ENCODE assay signal across 16 cellular contexts in the genomic region with DNA sequence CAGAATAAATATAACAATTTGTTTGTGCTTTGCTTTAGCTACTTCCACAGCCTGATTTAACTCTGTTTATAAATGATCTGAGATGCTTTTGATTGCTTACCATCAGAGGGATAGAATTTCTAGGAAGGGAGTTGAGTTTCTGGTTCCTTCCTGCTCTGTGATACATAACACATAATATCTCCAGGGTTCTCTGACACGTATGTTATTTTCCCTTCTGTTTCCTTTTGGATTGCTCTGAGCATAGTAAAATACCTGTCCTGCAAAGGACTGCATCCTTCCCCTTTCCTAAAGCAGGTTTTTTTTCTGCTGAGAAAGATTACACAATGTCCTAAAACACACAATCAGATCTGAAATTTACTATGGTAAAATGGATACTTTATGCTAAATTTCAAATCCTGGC.
DNase-seq lines count a peak whose midpoint lies in the region; ATAC-seq and TF ChIP-seq lines count a peak whose summit lies in the region.
"Had no signal": no experiment of that assay in that cellular context is flagged by ENCODE, and none has a peak within 500 bp of the region (broad histone marks: within the 10 kb centered on the region; RNA-seq: fewer than 3 reads in every experiment).

No MANE protein-coding gene starts in this region.

- ATAC-seq in activated T-cell treated with anti-CD3 and anti-CD28 coated beads, Interleukin-2, amount 50 U/mL, for 72 hours (replicated peaks in 1 of 2) = no peak
- ATAC-seq: natural killer cell had no signal

- H3K36me3 Mint-ChIP-seq in activated T-cell treated with anti-CD3 and anti-CD28 coated beads, Interleukin-2, amount 50 U/mL, for 72 hours (ENCODE audit: insufficient read depth in 2 of 2) = no peaks in the 10 kb centered on the region
- peaks cover 5% of the 10 kb centered on the region for H3K36me3 Mint-ChIP-seq in mesothelial cell of epicardium
- H3K36me3 Mint-ChIP-seq: natural killer cell had no signal

- intact Hi-C loops in tibial artery (cut with DNase I; ENCODE audit: low total_unique reads) = loop anchor here (5.0 kb wide), 1 partner anchor 57 kb away; no protein-coding TSS in a partner anchor
- intact Hi-C loops in prostate gland (cut with DNase I) = no loop called here

- H3K27me3 ChIP-seq in tibial artery (no peaks in the 10 kb centered on the region), prostate gland (replicated peaks; ENCODE audit: insufficient read depth) (no peaks in the 10 kb centered on the region)
- no peaks in the 10 kb centered on the region for H3K27me3 ChIP-seq in effector memory CD4-positive, alpha-beta T cell (replicated peaks; ENCODE audit: control insufficient read depth, insufficient read depth, low read length, poor library complexity, severe bottlenecking)
- H3K27me3 ChIP-seq: adrenal gland had no signal

- no peaks in the 10 kb centered on the region for H3K9me3 ChIP-seq in tibial artery
- H3K9me3 ChIP-seq in prostate gland = no peaks in the 10 kb centered on the region
- H3K9me3 ChIP-seq in effector memory CD4-positive, alpha-beta T cell (ENCODE audit: control insufficient read depth, low read length) = no peaks in the 10 kb centered on the region
- H3K9me3 ChIP-seq: adrenal gland had no signal

- WGBS in prostate gland = 17% methylated on average over 1 of the region's 1 CpG

- H3K9me3 Mint-ChIP-seq in activated T-cell treated with anti-CD3 and anti-CD28 coated beads, Interleukin-2, amount 50 U/mL, for 72 hours = no peaks in the 10 kb centered on the region
- H3K9me3 Mint-ChIP-seq in mesothelial cell of epicardium = peaks cover 4% of the 10 kb centered on the region
- H3K9me3 Mint-ChIP-seq: activated CD4-positive, alpha-beta T cell treated with anti-CD3 and anti-CD28 coated beads, Interleukin-2, amount 10 ng/mL, durations not matched to agents 7 days and 5 days; natural killer cell had no signal

- H3K4me1 ChIP-seq in tibial artery (peaks cover 0 to 64% (median 24%) of the 10 kb centered on the region in 4 donors), prostate gland (replicated peaks) (no peaks in the 10 kb centered on the region)
- H3K4me1 ChIP-seq in effector memory CD4-positive, alpha-beta T cell (ENCODE audit: control insufficient read depth, insufficient read depth, low read length, poor library complexity, severe bottlenecking) = no peaks in the 10 kb centered on the region

- TF ChIP-seq POLR2A in prostate gland (IDR thresholded peaks at IDR 0.05) = no peak

- DNase-seq in activated T-cell treated with anti-CD3 and anti-CD28 coated beads, Interleukin-2, amount 50 U/mL, for 72 hours = no peak
- no peak for DNase-seq in activated T-cell treated with anti-CD3 and anti-CD28 coated beads, Interleukin-2, amount 50 U/mL, for 1 hour
- DNase-seq in mesothelial cell of epicardium (ENCODE audit: low spot score in 2 of 2, unreplicated experiment in 2 of 2) = no peak
- no peak for DNase-seq in tibial artery
- no peak for DNase-seq in HPDE6-E6E7 (ENCODE audit: extremely low spot score)
- DNase-seq in prostate gland (ENCODE audit: low spot score) = no peak
- DNase-seq in effector memory CD4-positive, alpha-beta T cell = no peak
- DNase-seq: activated CD4-positive, alpha-beta T cell treated with anti-CD3 and anti-CD28 coated beads, Interleukin-2, amount 10 ng/mL, durations not matched to agents 7 days and 5 days; activated T-cell treated with anti-CD3 and anti-CD28 coated beads, Interleukin-2, amount 50 U/mL, for 48 hours; adrenal gland; effector CD4-positive, alpha-beta T cell; GOT3; islet precursor cell; natural killer cell; small intestine had no signal

- H3K27ac ChIP-seq in cingulate gyrus (ENCODE audit: low read depth, low read length) (peak overlapping the region; percentile 71), tibial artery (peak overlapping the region; percentile 53 to 73), prostate gland (peak overlapping the region in 1 of 2 donors; percentile 28)
- H3K27ac ChIP-seq in effector memory CD4-positive, alpha-beta T cell (ENCODE audit: insufficient read depth, low read length, poor library complexity, severe bottlenecking) = no peak overlapping the region
- H3K27ac ChIP-seq: adrenal gland had no signal

- H3K4me3 ChIP-seq in tibial artery (no peak overlapping the region), prostate gland (no peak overlapping the region)
- H3K4me3 ChIP-seq in effector memory CD4-positive, alpha-beta T cell (ENCODE audit: insufficient read depth, low read depth, low read length, poor library complexity, severe bottlenecking) = no peak overlapping the region
- H3K4me3 ChIP-seq: adrenal gland had no signal

- TF ChIP-seq CTCF in mesothelial cell of epicardium (IDR thresholded peaks at IDR 0.05; ENCODE audit: unreplicated experiment) (no peak), tibial artery (IDR thresholded peaks at IDR 0.05) (no peak), prostate gland (IDR thresholded peaks at IDR 0.05) (no peak)

- H3K36me3 ChIP-seq in tibial artery = no peaks in the 10 kb centered on the region
- H3K36me3 ChIP-seq in prostate gland = no peaks in the 10 kb centered on the region
- no peaks in the 10 kb centered on the region for H3K36me3 ChIP-seq in effector memory CD4-positive, alpha-beta T cell (ENCODE audit: control insufficient read depth, insufficient read depth, low read length)
- H3K36me3 ChIP-seq: adrenal gland had no signal

- peak overlapping the region; percentile 10 for H3K27ac Mint-ChIP-seq in activated T-cell treated with anti-CD3 and anti-CD28 coated beads, Interleukin-2, amount 50 U/mL, for 72 hours
- peak overlapping the region; percentile 57 for H3K27ac Mint-ChIP-seq in mesothelial cell of epicardium
- H3K27ac Mint-ChIP-seq: activated CD4-positive, alpha-beta T cell treated with anti-CD3 and anti-CD28 coated beads, Interleukin-2, amount 10 ng/mL, durations not matched to agents 7 days and 5 days; natural killer cell had no signal

- no peaks in the 10 kb centered on the region for H3K27me3 Mint-ChIP-seq in activated T-cell treated with anti-CD3 and anti-CD28 coated beads, Interleukin-2, amount 50 U/mL, for 72 hours (ENCODE audit: low read depth)
- H3K27me3 Mint-ChIP-seq in mesothelial cell of epicardium (ENCODE audit: low read depth) = no peaks in the 10 kb centered on the region
- H3K27me3 Mint-ChIP-seq: activated CD4-positive, alpha-beta T cell treated with anti-CD3 and anti-CD28 coated beads, Interleukin-2, amount 10 ng/mL, durations not matched to agents 7 days and 5 days had no signal

- H3K4me3 Mint-ChIP-seq in activated T-cell treated with anti-CD3 and anti-CD28 coated beads, Interleukin-2, amount 50 U/mL, for 72 hours = no peak overlapping the region
- H3K4me3 Mint-ChIP-seq in mesothelial cell of epicardium = no peak overlapping the region
- H3K4me3 Mint-ChIP-seq: activated CD4-positive, alpha-beta T cell treated with anti-CD3 and anti-CD28 coated beads, Interleukin-2, amount 10 ng/mL, durations not matched to agents 7 days and 5 days; natural killer cell had no signal

- peaks cover 9% of the 10 kb centered on the region for H3K4me1 Mint-ChIP-seq in activated T-cell treated with anti-CD3 and anti-CD28 coated beads, Interleukin-2, amount 50 U/mL, for 72 hours (ENCODE audit: low read depth)
- peaks cover 34% of the 10 kb centered on the region for H3K4me1 Mint-ChIP-seq in mesothelial cell of epicardium
- H3K4me1 Mint-ChIP-seq: activated CD4-positive, alpha-beta T cell treated with anti-CD3 and anti-CD28 coated beads, Interleukin-2, amount 10 ng/mL, durations not matched to agents 7 days and 5 days; natural killer cell had no signal
